ENCODE assay signal across 8 cellular contexts in genomic region chr9:136865768-136866103, GRCh38. TPM values are rescaled to one million over a fixed set of nuclear protein-coding genes. Genes with fewer than 3 reads are reported as not detected.
DNase-seq lines count a peak whose midpoint lies in the region; ATAC-seq and TF ChIP-seq lines count a peak whose summit lies in the region.

No MANE protein-coding gene starts in this region.

- H3K9me3 Mint-ChIP-seq in endothelial cell (ENCODE audit: unreplicated experiment) (peaks cover 6% of the 10 kb centered on the region), nephron (peaks cover 18% of the 10 kb centered on the region)

- CTCF ChIA-PET in HEK293T (lab: Yijun Ruan, JAX): interaction anchor here (0.6 kb wide), 1 partner anchor 42 kb away, joined by 5 read pairs; no protein-coding TSS in a partner anchor

- H3K4me3 Mint-ChIP-seq in endothelial cell (ENCODE audit: unreplicated experiment) (peak overlapping the region; percentile 90), nephron (peak overlapping the region; percentile 88 to 91 (median 88))

- TF ChIP-seq CTCF in C4-2B (conservative IDR thresholded peaks at IDR 0.05) (no peak), endothelial cell (IDR thresholded peaks at IDR 0.05; ENCODE audit: unreplicated experiment) (no peak), nephron (IDR thresholded peaks at IDR 0.05; ENCODE audit: unreplicated experiment in 3 of 3) (no peak)

- H3K27ac Mint-ChIP-seq in endothelial cell (ENCODE audit: unreplicated experiment): no peak overlapping the region
- H3K27ac Mint-ChIP-seq in nephron: peak overlapping the region in 2 of 3 experiments; percentile 57 to 61

- H3K27me3 Mint-ChIP-seq in endothelial cell (ENCODE audit: unreplicated experiment) (peaks cover 14% of the 10 kb centered on the region), nephron (ENCODE audit: low read depth) (peaks cover 4% of the 10 kb centered on the region)

- peak overlapping the region; percentile 96 for H3K27ac ChIP-seq in C4-2B

- peak overlapping the region; percentile 89 for H3K4me3 ChIP-seq in MG63

- no peak for DNase-seq in MG63
- DNase-seq in endothelial cell (ENCODE audit: low spot score): no peak
- DNase-seq in HEK293T (ENCODE audit: extremely low spot score): no peak
- DNase-seq in SIG-M5 treated with dmso at 0.1 percent for 504 hours (lab: John Stamatoyannopoulos, UW; ENCODE audit: unreplicated experiment): no peak
- no peak for DNase-seq in Kasumi-1 (lab: John Stamatoyannopoulos, UW)

- peaks cover 44% of the 10 kb centered on the region for H3K36me3 ChIP-seq in MG63

- H3K36me3 Mint-ChIP-seq in endothelial cell (ENCODE audit: low read depth, unreplicated experiment) (peaks cover 22% of the 10 kb centered on the region), nephron (ENCODE audit: low read depth) (peaks cover 24% of the 10 kb centered on the region)

- POLR2A ChIA-PET in HEK293T (lab: Yijun Ruan, JAX): interaction anchor here (1.0 to 1.4 kb wide), 5 partner anchors 13 to 33 kb away, joined by 3 to 6 read pairs (median 3); partner anchors contain the start of genes MAMDC4 and TRAF2

- ATAC-seq in HG02981 (IDR thresholded peaks at IDR 0.05; ENCODE audit: unreplicated experiment): no peak

- H3K4me1 Mint-ChIP-seq in endothelial cell (ENCODE audit: unreplicated experiment) (peaks cover 6% of the 10 kb centered on the region), nephron (peaks cover 4% of the 10 kb centered on the region)

- H3K9me3 ChIP-seq in MG63: peaks cover 17% of the 10 kb centered on the region

- no peaks in the 10 kb centered on the region for H3K27me3 ChIP-seq in MG63

TF ChIP-seq in HEK293T, 16 proteins besides CTCF, POLR2A, EP300 and RAD21:
- TF ChIP-seq ELF4 (IDR thresholded peaks at IDR 0.05) (no peak), BHLHE40 (IDR thresholded peaks at IDR 0.05; ENCODE audit: borderline replicate concordance) (no peak), ARNT (IDR thresholded peaks at IDR 0.05) (no peak), FOXM1 (IDR thresholded peaks at IDR 0.05; ENCODE audit: borderline replicate concordance) (no peak), HDGF (IDR thresholded peaks at IDR 0.05; ENCODE audit: borderline replicate concordance) (no peak), LEF1 (IDR thresholded peaks at IDR 0.05; ENCODE audit: borderline replicate concordance) (no peak), ZNF384 (IDR thresholded peaks at IDR 0.05) (no peak), TARDBP (IDR thresholded peaks at IDR 0.05) (no peak), CTBP1 (IDR thresholded peaks at IDR 0.05; ENCODE audit: borderline replicate concordance) (no peak), SUZ12 (IDR thresholded peaks at IDR 0.05) (no peak)

RNA-seq across cellular contexts. Expression of gene EDF1, which starts 0.4 kb away (rescaled TPM):
- 402 and 494 TPM in 2 replicates for total RNA-seq in MG63 (2014; rRNA removed; shearing (Covaris generic); ENCODE audit: low replicate concordance)
- 286 TPM for total RNA-seq in endothelial cell (ENCODE audit: unreplicated experiment)

RNA-seq across cellular contexts. Expression of gene MAMDC4, which starts 13.6 kb away (rescaled TPM):
- 0.44 and 0.63 TPM in 2 replicates for total RNA-seq in MG63 (2014; rRNA removed; shearing (Covaris generic); ENCODE audit: low replicate concordance)
- 10.0 TPM for total RNA-seq in endothelial cell (ENCODE audit: unreplicated experiment)

RNA-seq across cellular contexts. Expression of gene PHPT1, which starts 16.5 kb away (rescaled TPM):
- total RNA-seq in MG63 (2014; rRNA removed; shearing (Covaris generic); ENCODE audit: low replicate concordance): 47.1 and 74.1 TPM in 2 replicates
- 134 TPM for total RNA-seq in endothelial cell (ENCODE audit: unreplicated experiment)

RNA-seq across cellular contexts. Expression of gene TRAF2, which starts 20.6 kb away (rescaled TPM):
- total RNA-seq in MG63 (2014; rRNA removed; shearing (Covaris generic); ENCODE audit: low replicate concordance): 27.6 and 46.5 TPM in 2 replicates
- 21.7 TPM for total RNA-seq in endothelial cell (ENCODE audit: unreplicated experiment)

RNA-seq across cellular contexts. Expression of gene AJM1, which starts 23.5 kb away (rescaled TPM):
- total RNA-seq in MG63 (2014; rRNA removed; shearing (Covaris generic); ENCODE audit: low replicate concordance): 0.82 TPM in 1 of 2 replicates, not detected in the other
- 0.80 TPM for total RNA-seq in endothelial cell (ENCODE audit: unreplicated experiment)
